1 cellular context compared by ENCODE assay signal in the genomic region with DNA sequence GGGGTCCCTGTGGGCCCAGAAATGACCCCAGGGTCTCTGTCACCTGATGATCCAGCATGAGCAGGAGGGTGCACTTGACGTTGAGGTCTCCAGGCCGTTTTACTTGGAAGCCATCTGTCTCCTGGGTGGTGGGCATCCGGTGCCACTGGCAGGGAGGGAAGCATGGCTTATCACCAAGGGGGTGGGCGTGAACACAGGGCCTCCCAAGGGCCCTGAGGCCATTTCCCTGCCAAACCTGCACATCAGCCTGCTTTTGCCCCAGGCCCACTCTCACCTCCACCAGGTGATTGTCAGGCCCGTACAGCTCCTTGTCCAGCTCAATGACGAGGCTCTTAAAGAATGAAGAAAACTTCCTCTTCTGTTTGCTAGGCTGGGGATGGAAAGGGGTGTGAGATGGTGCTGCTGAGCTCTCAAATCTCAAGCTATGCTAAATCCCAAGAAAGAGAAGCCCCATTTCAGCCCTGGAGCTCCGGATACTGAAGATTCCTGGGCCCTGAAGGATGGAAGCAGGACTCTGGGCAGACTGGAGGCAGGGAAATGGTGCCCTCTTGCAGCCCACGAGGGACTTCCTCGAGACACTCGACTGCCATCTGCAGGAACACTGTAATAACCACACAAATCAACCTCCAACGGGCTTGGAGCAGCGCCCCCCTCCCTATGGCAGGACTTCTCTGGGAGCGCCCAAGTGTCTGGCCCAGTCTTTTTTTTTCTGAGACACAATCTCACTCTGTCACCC.
TF ChIP-seq lines count a peak whose summit lies in the region.

No MANE protein-coding gene starts in this region.

TF ChIP-seq in HepG2, 621 proteins besides CTCF, POLR2A, EP300 and RAD21 (continued from another document):
- TF ChIP-seq, protein P1, sequence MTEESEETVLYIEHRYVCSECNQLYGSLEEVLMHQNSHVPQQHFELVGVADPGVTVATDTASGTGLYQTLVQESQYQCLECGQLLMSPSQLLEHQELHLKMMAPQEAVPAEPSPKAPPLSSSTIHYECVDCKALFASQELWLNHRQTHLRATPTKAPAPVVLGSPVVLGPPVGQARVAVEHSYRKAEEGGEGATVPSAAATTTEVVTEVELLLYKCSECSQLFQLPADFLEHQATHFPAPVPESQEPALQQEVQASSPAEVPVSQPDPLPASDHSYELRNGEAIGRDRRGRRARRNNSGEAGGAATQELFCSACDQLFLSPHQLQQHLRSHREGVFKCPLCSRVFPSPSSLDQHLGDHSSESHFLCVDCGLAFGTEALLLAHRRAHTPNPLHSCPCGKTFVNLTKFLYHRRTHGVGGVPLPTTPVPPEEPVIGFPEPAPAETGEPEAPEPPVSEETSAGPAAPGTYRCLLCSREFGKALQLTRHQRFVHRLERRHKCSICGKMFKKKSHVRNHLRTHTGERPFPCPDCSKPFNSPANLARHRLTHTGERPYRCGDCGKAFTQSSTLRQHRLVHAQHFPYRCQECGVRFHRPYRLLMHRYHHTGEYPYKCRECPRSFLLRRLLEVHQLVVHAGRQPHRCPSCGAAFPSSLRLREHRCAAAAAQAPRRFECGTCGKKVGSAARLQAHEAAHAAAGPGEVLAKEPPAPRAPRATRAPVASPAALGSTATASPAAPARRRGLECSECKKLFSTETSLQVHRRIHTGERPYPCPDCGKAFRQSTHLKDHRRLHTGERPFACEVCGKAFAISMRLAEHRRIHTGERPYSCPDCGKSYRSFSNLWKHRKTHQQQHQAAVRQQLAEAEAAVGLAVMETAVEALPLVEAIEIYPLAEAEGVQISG (CRISPR knock-in tag; IDR thresholded peaks at IDR 0.05), result peak; percentile 63; the same call in 1 of the 2 replicates
- TF ChIP-seq, protein P2, sequence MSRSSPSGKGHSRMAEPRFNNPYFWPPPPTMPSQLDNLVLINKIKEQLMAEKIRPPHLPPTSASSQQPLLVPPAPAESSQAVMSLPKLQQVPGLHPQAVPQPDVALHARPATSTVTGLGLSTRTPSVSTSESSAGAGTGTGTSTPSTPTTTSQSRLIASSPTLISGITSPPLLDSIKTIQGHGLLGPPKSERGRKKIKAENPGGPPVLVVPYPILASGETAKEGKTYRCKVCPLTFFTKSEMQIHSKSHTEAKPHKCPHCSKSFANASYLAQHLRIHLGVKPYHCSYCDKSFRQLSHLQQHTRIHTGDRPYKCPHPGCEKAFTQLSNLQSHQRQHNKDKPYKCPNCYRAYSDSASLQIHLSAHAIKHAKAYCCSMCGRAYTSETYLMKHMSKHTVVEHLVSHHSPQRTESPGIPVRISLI (CRISPR knock-in tag; IDR thresholded peaks at IDR 0.05; ENCODE audit: borderline replicate concordance), result peak; percentile 66; the same call in 1 of the 2 replicates
- TF ChIP-seq RBM22 (optimal IDR thresholded peaks at IDR 0.05; ENCODE audit: low read length) (peak; percentile 22), MYC (CRISPR knock-in tag; IDR thresholded peaks at IDR 0.05; ENCODE audit: borderline replicate concordance) (peak; percentile 42; the same call in 1 of the 2 replicates), CCAR2 (optimal IDR thresholded peaks at IDR 0.05; ENCODE audit: low read depth, low read length) (peak; percentile 20), XRCC5 (optimal IDR thresholded peaks at IDR 0.05; ENCODE audit: low read length) (peak; percentile 86), TBP (CRISPR knock-in tag; IDR thresholded peaks at IDR 0.05) (no peak), IRF2 (CRISPR knock-in tag; IDR thresholded peaks at IDR 0.05) (0 out of 2 replicates have a peak, but pooled peaks have one; percentile 44), MED1 (CRISPR knock-in tag; IDR thresholded peaks at IDR 0.05) (0 out of 2 replicates have a peak, but pooled peaks have one; percentile 16), ZNF451 (CRISPR knock-in tag; IDR thresholded peaks at IDR 0.05) (peak; percentile 54; the same call in 1 of the 2 replicates), FOXC1 (CRISPR knock-in tag; IDR thresholded peaks at IDR 0.05; ENCODE audit: borderline replicate concordance) (peak; percentile 56; the same call in 1 of the 2 replicates), GATAD1 (CRISPR knock-in tag; IDR thresholded peaks at IDR 0.05) (peak; percentile 48; the same call in 1 of the 2 replicates), ZNF543 (CRISPR knock-in tag; IDR thresholded peaks at IDR 0.05) (no peak)
- TF ChIP-seq, protein P3, sequence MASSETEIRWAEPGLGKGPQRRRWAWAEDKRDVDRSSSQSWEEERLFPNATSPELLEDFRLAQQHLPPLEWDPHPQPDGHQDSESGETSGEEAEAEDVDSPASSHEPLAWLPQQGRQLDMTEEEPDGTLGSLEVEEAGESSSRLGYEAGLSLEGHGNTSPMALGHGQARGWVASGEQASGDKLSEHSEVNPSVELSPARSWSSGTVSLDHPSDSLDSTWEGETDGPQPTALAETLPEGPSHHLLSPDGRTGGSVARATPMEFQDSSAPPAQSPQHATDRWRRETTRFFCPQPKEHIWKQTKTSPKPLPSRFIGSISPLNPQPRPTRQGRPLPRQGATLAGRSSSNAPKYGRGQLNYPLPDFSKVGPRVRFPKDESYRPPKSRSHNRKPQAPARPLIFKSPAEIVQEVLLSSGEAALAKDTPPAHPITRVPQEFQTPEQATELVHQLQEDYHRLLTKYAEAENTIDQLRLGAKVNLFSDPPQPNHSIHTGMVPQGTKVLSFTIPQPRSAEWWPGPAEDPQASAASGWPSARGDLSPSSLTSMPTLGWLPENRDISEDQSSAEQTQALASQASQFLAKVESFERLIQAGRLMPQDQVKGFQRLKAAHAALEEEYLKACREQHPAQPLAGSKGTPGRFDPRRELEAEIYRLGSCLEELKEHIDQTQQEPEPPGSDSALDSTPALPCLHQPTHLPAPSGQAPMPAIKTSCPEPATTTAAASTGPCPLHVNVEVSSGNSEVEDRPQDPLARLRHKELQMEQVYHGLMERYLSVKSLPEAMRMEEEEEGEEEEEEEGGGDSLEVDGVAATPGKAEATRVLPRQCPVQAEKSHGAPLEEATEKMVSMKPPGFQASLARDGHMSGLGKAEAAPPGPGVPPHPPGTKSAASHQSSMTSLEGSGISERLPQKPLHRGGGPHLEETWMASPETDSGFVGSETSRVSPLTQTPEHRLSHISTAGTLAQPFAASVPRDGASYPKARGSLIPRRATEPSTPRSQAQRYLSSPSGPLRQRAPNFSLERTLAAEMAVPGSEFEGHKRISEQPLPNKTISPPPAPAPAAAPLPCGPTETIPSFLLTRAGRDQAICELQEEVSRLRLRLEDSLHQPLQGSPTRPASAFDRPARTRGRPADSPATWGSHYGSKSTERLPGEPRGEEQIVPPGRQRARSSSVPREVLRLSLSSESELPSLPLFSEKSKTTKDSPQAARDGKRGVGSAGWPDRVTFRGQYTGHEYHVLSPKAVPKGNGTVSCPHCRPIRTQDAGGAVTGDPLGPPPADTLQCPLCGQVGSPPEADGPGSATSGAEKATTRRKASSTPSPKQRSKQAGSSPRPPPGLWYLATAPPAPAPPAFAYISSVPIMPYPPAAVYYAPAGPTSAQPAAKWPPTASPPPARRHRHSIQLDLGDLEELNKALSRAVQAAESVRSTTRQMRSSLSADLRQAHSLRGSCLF (CRISPR knock-in tag; IDR thresholded peaks at IDR 0.05; ENCODE audit: borderline replicate concordance), result no peak
- TF ChIP-seq, protein P4, sequence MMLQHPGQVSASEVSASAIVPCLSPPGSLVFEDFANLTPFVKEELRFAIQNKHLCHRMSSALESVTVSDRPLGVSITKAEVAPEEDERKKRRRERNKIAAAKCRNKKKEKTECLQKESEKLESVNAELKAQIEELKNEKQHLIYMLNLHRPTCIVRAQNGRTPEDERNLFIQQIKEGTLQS (CRISPR knock-in tag; IDR thresholded peaks at IDR 0.05), result no peak
- TF ChIP-seq, protein P5, sequence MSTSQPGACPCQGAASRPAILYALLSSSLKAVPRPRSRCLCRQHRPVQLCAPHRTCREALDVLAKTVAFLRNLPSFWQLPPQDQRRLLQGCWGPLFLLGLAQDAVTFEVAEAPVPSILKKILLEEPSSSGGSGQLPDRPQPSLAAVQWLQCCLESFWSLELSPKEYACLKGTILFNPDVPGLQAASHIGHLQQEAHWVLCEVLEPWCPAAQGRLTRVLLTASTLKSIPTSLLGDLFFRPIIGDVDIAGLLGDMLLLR (CRISPR knock-in tag; IDR thresholded peaks at IDR 0.05), result no peak
TF ChIP-seq in HepG2: peak in this region for 36.
